Comparison of ENCODE assay signal across 27 cellular contexts in the genomic region with DNA sequence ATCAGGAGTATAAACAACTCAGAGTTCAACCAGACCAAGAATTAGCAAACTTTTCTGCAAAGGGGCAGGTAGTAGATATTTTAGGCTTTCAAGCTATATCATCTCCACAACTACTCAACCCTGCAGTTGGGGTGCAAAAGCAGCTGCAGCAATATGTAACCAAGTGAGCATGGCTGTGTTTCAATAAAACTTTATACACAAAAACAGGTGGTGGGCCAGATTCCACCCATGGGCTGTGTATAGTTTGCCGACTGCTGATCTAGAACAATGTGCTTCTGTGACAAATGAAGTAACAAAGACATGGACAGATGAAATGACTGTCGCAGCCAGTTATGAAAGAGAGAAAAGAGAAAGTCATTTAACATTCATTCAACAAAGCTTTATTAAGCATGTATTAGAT.
"Had no signal": no experiment of that assay in that cellular context is flagged by ENCODE, and none has a peak within 500 bp of the region (broad histone marks: within the 10 kb centered on the region; RNA-seq: fewer than 3 reads in every experiment).

No MANE protein-coding gene starts in this region.

- H3K27ac ChIP-seq: body of pancreas, cardiac muscle cell, coronary artery, heart left ventricle, left lung, lower lobe of right lung, neural progenitor cell, tibial nerve had no signal

- H3K9me3 Mint-ChIP-seq: activated B cell treated with CpG ODN at 0.5 μM for 24 hours; natural killer cell; neural progenitor cell; T-helper 2 cell treated with Interferon-gamma antibody and Interleukin-4, amounts not matched to agents 5 μg/mL and 100 μg/mL, for 36 hours had no signal

- H3K4me1 ChIP-seq: body of pancreas, left lung, lower lobe of right lung had no signal

- H3K4me3 Mint-ChIP-seq: activated B cell treated with CpG ODN at 0.5 μM for 24 hours; activated CD4-positive, alpha-beta T cell treated with anti-CD3 and anti-CD28 coated beads for 36 hours; activated CD8-positive, alpha-beta T cell treated with anti-CD3 and anti-CD28 coated beads, Interleukin-2, amount 10 ng/mL, durations not matched to agents 7 days and 5 days; activated naive CD8-positive, alpha-beta T cell; natural killer cell; neural progenitor cell; T-helper 2 cell treated with Interferon-gamma antibody and Interleukin-4, amounts not matched to agents 5 μg/mL and 100 μg/mL, for 36 hours had no signal

- ATAC-seq: activated CD4-positive, alpha-beta T cell treated with anti-CD3 and anti-CD28 coated beads for 36 hours; activated CD8-positive, alpha-beta T cell treated with anti-CD3 and anti-CD28 coated beads, Interleukin-2, amount 10 ng/mL, durations not matched to agents 7 days and 5 days; body of pancreas; esophagus mucosa; heart left ventricle; left lung; lower lobe of right lung; natural killer cell; right cardiac atrium had no signal

- H3K4me1 Mint-ChIP-seq: activated B cell treated with CpG ODN at 0.5 μM for 24 hours; activated CD4-positive, alpha-beta T cell treated with anti-CD3 and anti-CD28 coated beads for 36 hours; natural killer cell had no signal

- DNase-seq: activated B cell treated with CpG ODN at 0.5 μM for 24 hours; activated CD4-positive, alpha-beta T cell treated with anti-CD3 and anti-CD28 coated beads for 36 hours; activated CD8-positive, alpha-beta T cell treated with anti-CD3 and anti-CD28 coated beads, Interleukin-2, amount 10 ng/mL, durations not matched to agents 7 days and 5 days; activated effector memory CD4-positive, alpha-beta T cell treated with Interleukin-2 at 50 U/mL for 16 hours; activated naive CD4-positive, alpha-beta T cell treated with Interleukin-2 at 50 U/mL for 16 hours; anterior cingulate cortex; body of pancreas; cerebellar nuclear complex; foreskin fibroblast; heart left ventricle; kidney glomerular epithelial cell; left lung; lower lobe of right lung; mesendoderm; natural killer cell; occipital lobe; right cardiac atrium; stimulated activated CD4-positive, alpha-beta T cell treated with anti-CD3 and anti-CD28 coated beads, Interleukin-15, amount 100 ng/mL, for 24 hours; stimulated activated naive CD4-positive, alpha-beta T cell; T-helper 1 cell had no signal

- H3K36me3 Mint-ChIP-seq: activated naive CD8-positive, alpha-beta T cell; natural killer cell; neural progenitor cell had no signal

- H3K27ac Mint-ChIP-seq: activated B cell treated with CpG ODN at 0.5 μM for 24 hours; activated CD4-positive, alpha-beta T cell treated with anti-CD3 and anti-CD28 coated beads for 36 hours; activated CD8-positive, alpha-beta T cell treated with anti-CD3 and anti-CD28 coated beads, Interleukin-2, amount 10 ng/mL, durations not matched to agents 7 days and 5 days; activated naive CD8-positive, alpha-beta T cell; natural killer cell; neural progenitor cell; T-helper 2 cell treated with Interferon-gamma antibody and Interleukin-4, amounts not matched to agents 5 μg/mL and 100 μg/mL, for 36 hours had no signal

- H3K27me3 ChIP-seq: body of pancreas, cardiac muscle cell, neural progenitor cell, tibial nerve had no signal

- H3K4me2 ChIP-seq: neural progenitor cell had no signal

- H3K9ac ChIP-seq: neural progenitor cell had no signal

- H2AFZ ChIP-seq: neural progenitor cell had no signal

- H3K9me3 ChIP-seq: body of pancreas, heart left ventricle, left lung, lower lobe of right lung, tibial nerve had no signal

- H3K36me3 ChIP-seq: cardiac muscle cell, heart left ventricle, left lung, lower lobe of right lung, neural progenitor cell, tibial nerve had no signal

- H3K4me3 ChIP-seq: body of pancreas, cardiac muscle cell, coronary artery, heart left ventricle, left lung, lower lobe of right lung, neural progenitor cell, tibial nerve had no signal
